21 cellular contexts compared by ENCODE assay signal in the genomic region with DNA sequence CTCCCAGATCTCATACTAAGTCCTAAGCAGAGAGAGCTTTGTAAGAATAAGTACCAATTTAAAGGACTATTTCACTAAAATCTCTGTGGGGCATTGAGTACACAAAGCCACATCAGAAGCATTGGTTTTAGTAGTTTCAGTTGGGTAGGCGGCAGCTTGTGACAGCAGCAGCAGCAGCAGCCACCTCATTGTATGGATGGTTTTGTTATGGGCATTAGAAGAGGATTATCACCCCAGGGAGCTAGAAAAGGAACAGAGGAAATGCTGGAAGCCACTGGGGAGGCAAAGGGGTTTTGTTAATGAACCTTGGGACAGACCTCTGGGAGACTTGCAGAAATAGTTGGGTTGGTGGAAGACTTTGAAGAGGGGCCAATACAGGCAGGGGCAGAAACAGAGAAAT.
DNase-seq lines count a peak whose midpoint lies in the region; ATAC-seq and TF ChIP-seq lines count a peak whose summit lies in the region.
"Had no signal": no experiment of that assay in that cellular context is flagged by ENCODE, and none has a peak within 500 bp of the region (broad histone marks: within the 10 kb centered on the region; RNA-seq: fewer than 3 reads in every experiment).

No MANE protein-coding gene starts in this region.

- H3K9me3 ChIP-seq in A673 (ENCODE audit: low read depth, low read length, poor library complexity, severe bottlenecking) (no peaks in the 10 kb centered on the region), H9 (ENCODE audit: control insufficient read depth, low read depth, low read length) (peaks cover 4% of the 10 kb centered on the region), stomach (no peaks in the 10 kb centered on the region)
- H3K9me3 ChIP-seq: body of pancreas, ovary, right lobe of liver, thoracic aorta, vagina had no signal

- H2BK12ac ChIP-seq in H9 (ENCODE audit: insufficient read length, low read depth, low read length) = no peak overlapping the region

- TF ChIP-seq EP300 in stomach (IDR thresholded peaks at IDR 0.05) = no peak

- BruUV-seq in A673 (replicated peaks; lab: Mats Ljungman, UMichigan) = no TSS peak

- H2BK20ac ChIP-seq in H9 (ENCODE audit: low read depth, low read length, poor library complexity, severe bottlenecking) = no peak overlapping the region

- H2AFZ ChIP-seq in H9 (ENCODE audit: low read length) = no peak overlapping the region

- H4K91ac ChIP-seq in H9 (ENCODE audit: insufficient read length, low read depth, low read length) = no peak overlapping the region

- H4K8ac ChIP-seq in H9 (replicated peaks; ENCODE audit: insufficient read length, low read depth, low read length) = no peak overlapping the region

- H2BK5ac ChIP-seq in H9 (ENCODE audit: insufficient read length, low read length) = no peak overlapping the region

- H3K4me2 ChIP-seq in H9 (ENCODE audit: insufficient read depth, insufficient read length, low read length) = peak overlapping the region; percentile 6

- no peaks in the 10 kb centered on the region for H3K79me1 ChIP-seq in H9 (ENCODE audit: insufficient read depth, low read depth, low read length, poor library complexity, severe bottlenecking)

- CTCF ChIA-PET in A673 (lab: Charles Lee) = no interaction called here

- no peak overlapping the region for H3K56ac ChIP-seq in H9 (ENCODE audit: insufficient read length, low read depth, low read length)

- H3K79me2 ChIP-seq in H9 (ENCODE audit: insufficient read depth, low read length) = no peaks in the 10 kb centered on the region

- peaks cover 3 to 51% of the 10 kb centered on the region in 2 experiments; a peak in 4 of 5 replicates for H3K9me3 Mint-ChIP-seq in H9
- H3K9me3 Mint-ChIP-seq: natural killer cell had no signal

- H3K27me3 ChIP-seq in A673 (replicated peaks; ENCODE audit: insufficient read depth, low read depth, low read length, poor library complexity) = peaks cover 4% of the 10 kb centered on the region
- peaks cover 4% of the 10 kb centered on the region; the same call in 1 of the 2 replicates for H3K27me3 ChIP-seq in H9 (ENCODE audit: insufficient read depth, low read length)
- H3K27me3 ChIP-seq in stomach = peaks cover 0 to 22% (median 0%) of the 10 kb centered on the region in 3 donors
- H3K27me3 ChIP-seq: body of pancreas, ovary, right lobe of liver, vagina had no signal

- DNase-seq in A673 (ENCODE audit: low spot score) (peak; percentile 71), H9 (peak; percentile 59), NCI-H748 (lab: John Stamatoyannopoulos, UW; ENCODE audit: unreplicated experiment) (peak; percentile 48), iPS DF 4.7 (ENCODE audit: extremely low read depth, low spot score) (peak; percentile 7), stomach (no peak), T-helper 2 cell (no peak)
- DNase-seq in stimulated activated naive CD4-positive, alpha-beta T cell (lab: John Stamatoyannopoulos, UW) = no peak
- DNase-seq: activated CD4-positive, alpha-beta T cell treated with anti-CD3 and anti-CD28 coated beads for 36 hours; activated T-cell treated with anti-CD3 and anti-CD28 coated beads, Interleukin-2, amount 50 U/mL, for 1 hour; body of pancreas; C1 segment of cervical spinal cord; natural killer cell; NCI-H1694 treated with DMSO at 0.1 percent for 48 hours; ovary; right lobe of liver; stimulated activated CD4-positive, alpha-beta T cell treated with anti-CD3 and anti-CD28 coated beads, Interleukin-4, amount 100 ng/mL, for 4 hours; stimulated activated naive CD4-positive, alpha-beta T cell treated with Interleukin-2 at 50 U/mL for 16 hours had no signal

- H3K27ac ChIP-seq in A673 (ENCODE audit: low read depth, low read length, poor library complexity, severe bottlenecking) (no peak overlapping the region), H9 (ENCODE audit: insufficient read length, low read depth, low read length) (no peak overlapping the region), stomach (no peak overlapping the region)
- H3K27ac ChIP-seq: body of pancreas, epithelial cell of prostate, ovary, right lobe of liver, thoracic aorta, vagina had no signal

- H3K9ac ChIP-seq in H9 (ENCODE audit: extremely low read depth, insufficient read length, low read length) = no peak overlapping the region

- POLR2A ChIA-PET in A673 (lab: Charles Lee; ENCODE audit: low non-redundant PET) = no interaction called here

- WGBS in H9 (ENCODE audit: extremely low coverage, insufficient read length, low lambda C conversion rate) = no CpG with 5 or more reads among the region's 1 CpG
- WGBS in stomach, 5 donors = 31 to 75% (median 50%) methylated on average over 1 of the region's 1 CpG

- H3K23me2 ChIP-seq in H9 (ENCODE audit: insufficient read length, low read depth, low read length, poor library complexity, severe bottlenecking) = no peaks in the 10 kb centered on the region

- H2AK5ac ChIP-seq in H9 (ENCODE audit: insufficient read length, low read length) = no peak overlapping the region

- TF ChIP-seq CTCF in A673 (conservative IDR thresholded peaks at IDR 0.05; ENCODE audit: low read depth, low read length) = no peak
- TF ChIP-seq CTCF in H9 (conservative IDR thresholded peaks at IDR 0.05) = no peak
- TF ChIP-seq CTCF in stomach (IDR thresholded peaks at IDR 0.05) = no peak

- no peak overlapping the region for H2BK120ac ChIP-seq in H9 (ENCODE audit: low read depth, low read length, poor library complexity, severe bottlenecking)

- no peaks in the 10 kb centered on the region for H4K20me1 ChIP-seq in H9 (ENCODE audit: control insufficient read depth, insufficient read depth, insufficient read length)

- H3K4me3 ChIP-seq in A673 (ENCODE audit: low read depth, low read length, poor library complexity, severe bottlenecking) (no peak overlapping the region), stomach (no peak overlapping the region)
- H3K4me3 ChIP-seq: body of pancreas, ovary, right lobe of liver, thoracic aorta, vagina had no signal

- H2BK15ac ChIP-seq in H9 (ENCODE audit: low read depth, low read length) = no peak overlapping the region

- no peak overlapping the region for H3T11ph ChIP-seq in H9 (ENCODE audit: low read length)

- no peak for ATAC-seq in activated CD4-positive, CD25-positive, alpha-beta regulatory T cell treated with anti-CD3 and anti-CD28 coated beads, Interleukin-2, amount 50 U/mL, for 24 hours
- ATAC-seq: activated CD4-positive, alpha-beta T cell treated with anti-CD3 and anti-CD28 coated beads for 36 hours; body of pancreas; natural killer cell; right lobe of liver had no signal

- H3K4me1 Mint-ChIP-seq in H9 = peaks cover 27 to 32% of the 10 kb centered on the region in 2 experiments
- H3K4me1 Mint-ChIP-seq: activated CD4-positive, alpha-beta T cell treated with anti-CD3 and anti-CD28 coated beads for 36 hours; natural killer cell had no signal

- H3K27ac Mint-ChIP-seq in H9 = no peak overlapping the region
- H3K27ac Mint-ChIP-seq: activated CD4-positive, alpha-beta T cell treated with anti-CD3 and anti-CD28 coated beads for 36 hours; natural killer cell had no signal

- intact Hi-C loops in A673 (cut with micrococcal nuclease; ENCODE audit: unreplicated experiment) = no loop called here
- intact Hi-C loops in stomach (cut with DNase I; ENCODE audit: low total_unique reads) = no loop called here

- H4K5ac ChIP-seq in H9 (ENCODE audit: insufficient read length, low read depth, low read length) = no peak overlapping the region

- TF ChIP-seq POLR2A in stomach (IDR thresholded peaks at IDR 0.05) = no peak

- H3K27me3 Mint-ChIP-seq in H9 (ENCODE audit: low read depth) = peaks cover 74% of the 10 kb centered on the region

- no peak overlapping the region for H3K4ac ChIP-seq in H9 (ENCODE audit: low read depth, low read length)

- H3K18ac ChIP-seq in H9 (ENCODE audit: insufficient read length, low read depth, low read length) = no peak overlapping the region

- peaks cover 0 to 4% (median 2%) of the 10 kb centered on the region in 3 experiments; a peak in 4 of 7 replicates for H3K36me3 Mint-ChIP-seq in H9 (ENCODE audit: insufficient read depth in 1 of 3, low read depth in 3 of 3)
- H3K36me3 Mint-ChIP-seq: natural killer cell had no signal

- no peak overlapping the region for H3K23ac ChIP-seq in H9 (ENCODE audit: insufficient read length, low read depth, low read length)

- H3K4me1 ChIP-seq in A673 (ENCODE audit: insufficient read depth, low read length, poor library complexity, severe bottlenecking) (peaks cover 7% of the 10 kb centered on the region), H9 (ENCODE audit: insufficient read depth, low read length) (peaks cover 11% of the 10 kb centered on the region; the same call in 1 of the 2 replicates), stomach (peaks cover 0 to 2% (median 0%) of the 10 kb centered on the region in 4 donors)
- H3K4me1 ChIP-seq: body of pancreas, right lobe of liver, vagina had no signal

- H3K36me3 ChIP-seq in A673 (ENCODE audit: insufficient read depth, low read length, poor library complexity, severe bottlenecking) (no peaks in the 10 kb centered on the region), stomach (no peaks in the 10 kb centered on the region)
- H3K36me3 ChIP-seq: ovary, right lobe of liver, thoracic aorta, vagina had no signal

- H3K14ac ChIP-seq in H9 (ENCODE audit: insufficient read depth, low read length) = no peak overlapping the region

- peak overlapping the region; percentile 9 to 10; a peak in 1 of 5 replicates for H3K4me3 Mint-ChIP-seq in H9
- H3K4me3 Mint-ChIP-seq: activated CD4-positive, alpha-beta T cell treated with anti-CD3 and anti-CD28 coated beads for 36 hours; natural killer cell had no signal

Comparison
In these comparisons a context has a peak if more than half of its experiments do, and no peak if none do; other contexts are left out.
1. DNase-seq: peak in A673 (single experiment), H9 (single experiment), NCI-H748 (single experiment) and iPS DF 4.7 (single experiment); none in stomach (single experiment), stimulated activated naive CD4-positive, alpha-beta T cell (0 of 6) and T-helper 2 cell (0 of 5).